ENCODE assay signal across 8 cellular contexts in genomic region chr5:178163772-178164735, GRCh38.
DNase-seq lines count a peak whose midpoint lies in the region; ATAC-seq lines count a peak whose summit lies in the region.

No MANE protein-coding gene starts in this region.

- peak; percentile 94 for DNase-seq in AG20443 (ENCODE audit: low spot score)
- peak; percentile 57 for DNase-seq in NCI-H446 treated with DMSO at 0.1 percent for 48 hours (lab: John Stamatoyannopoulos, UW)
- DNase-seq in activated CD4-positive, CD25-positive, alpha-beta regulatory T cell treated with anti-CD3 and anti-CD28 coated beads, Interleukin-2, amount 50 U/mL, for 16 hours (ENCODE audit: low read depth, low spot score) = peak; percentile 85
- peak; percentile 83 for DNase-seq in central memory CD4-positive, alpha-beta T cell
- DNase-seq in kidney glomerular epithelial cell (lab: John Stamatoyannopoulos, UW) = peak; percentile 39
- DNase-seq in stimulated activated CD4-positive, alpha-beta T cell treated with anti-CD3 and anti-CD28 coated beads, Interleukin-1b, Interleukin-23, amount 100 ng/mL, for 48 hours = peak; percentile 91

- ATAC-seq in GM19025 (IDR thresholded peaks at IDR 0.05; ENCODE audit: low read depth, unreplicated experiment) (peak; percentile 90), HG03342 (IDR thresholded peaks at IDR 0.05; ENCODE audit: unreplicated experiment) (peak; percentile 92)

Comparison
In these comparisons a context has a peak if more than half of its experiments do, and no peak if none do; other contexts are left out.
1. Peak in every context shown above with its lines: DNase-seq and ATAC-seq.
2. DNase-seq: peak in every context shown above with its lines; median percentile 94 in AG20443; 91 in stimulated activated CD4-positive, alpha-beta T cell treated with anti-CD3 and anti-CD28 coated beads, Interleukin-1b, Interleukin-23, amount 100 ng/mL, for 48 hours; 85 in activated CD4-positive, CD25-positive, alpha-beta regulatory T cell treated with anti-CD3 and anti-CD28 coated beads, Interleukin-2, amount 50 U/mL, for 16 hours; 83 in central memory CD4-positive, alpha-beta T cell; 57 in NCI-H446 treated with DMSO at 0.1 percent for 48 hours; 39 in kidney glomerular epithelial cell.